ENCODE assay signal across 24 cellular contexts in genomic region chr9:128809036-128809599, GRCh38.
"Had no signal": no experiment of that assay in that cellular context is flagged by ENCODE, and none has a peak within 500 bp of the region (broad histone marks: within the 10 kb centered on the region; RNA-seq: fewer than 3 reads in every experiment).

No MANE protein-coding gene starts in this region.

- H3K9me3 ChIP-seq: lower lobe of right lung, pancreas, psoas muscle, suprapubic skin, thyroid gland had no signal

- FAIRE-seq: endothelial cell of umbilical vein, pancreas, small intestine, urothelium cell line had no signal

- H3K4me2 ChIP-seq: hepatocyte, neural progenitor cell had no signal

- H3K4me3 Mint-ChIP-seq: endodermal cell; memory B cell; mesothelial cell of epicardium; natural killer cell treated with Interleukin-12 subunit alpha and Interleukin-12 subunit beta and Interleukin-15 and Interleukin-18, amount 100 ng/mL, for 72 hours; neural progenitor cell; type B pancreatic cell had no signal

- H3K4me1 Mint-ChIP-seq: endodermal cell, memory B cell, neural progenitor cell had no signal

- H3K27ac Mint-ChIP-seq: endodermal cell, memory B cell, mesothelial cell of epicardium, neural progenitor cell, type B pancreatic cell had no signal

- H3K36me3 Mint-ChIP-seq: type B pancreatic cell had no signal

- H3K27me3 Mint-ChIP-seq: memory B cell; natural killer cell treated with Interleukin-12 subunit alpha and Interleukin-12 subunit beta and Interleukin-15 and Interleukin-18, amount 100 ng/mL, for 72 hours; type B pancreatic cell had no signal

- H3K9me3 Mint-ChIP-seq: endodermal cell; memory B cell; mesothelial cell of epicardium; natural killer cell treated with Interleukin-12 subunit alpha and Interleukin-12 subunit beta and Interleukin-15 and Interleukin-18, amount 100 ng/mL, for 72 hours; neural progenitor cell; type B pancreatic cell had no signal

- H3K4me1 ChIP-seq: lower lobe of right lung, neural progenitor cell, pancreas, psoas muscle, suprapubic skin, thyroid gland had no signal

- H3K4me3 ChIP-seq: coronary artery, hepatocyte, lower lobe of right lung, neural progenitor cell, pancreas, psoas muscle, suprapubic skin, thyroid gland had no signal

- H3K27me3 ChIP-seq: hepatocyte, neural progenitor cell, pancreas, suprapubic skin, thyroid gland had no signal

- ATAC-seq: stimulated activated naive CD8-positive, alpha-beta T cell treated with anti-CD3 and anti-CD28 coated beads, Interleukin-15, Interleukin-2, amounts not matched to agents 100 U/mL and 50 U/mL, for 24 hours had no signal

- H3K27ac ChIP-seq: coronary artery, hepatocyte, lower lobe of right lung, neural progenitor cell, pancreas, psoas muscle, suprapubic skin, thyroid gland had no signal

- DNase-seq: effector CD4-positive, alpha-beta T cell; endodermal cell; erythroblast; foreskin melanocyte; head of caudate nucleus; lower lobe of right lung; occipital lobe; psoas muscle; retina; small intestine; stimulated activated CD4-positive, alpha-beta T cell treated with anti-CD3 and anti-CD28 coated beads, Interleukin-12 subunit alpha, Interleukin-12 subunit beta, amount 100 ng/mL, for 4 hours; stimulated activated naive CD8-positive, alpha-beta T cell treated with anti-CD3 and anti-CD28 coated beads, Interleukin-15, Interleukin-2, amounts not matched to agents 100 U/mL and 50 U/mL, for 24 hours; thyroid gland had no signal

- H3K36me3 ChIP-seq: neural progenitor cell had no signal
